24 cellular contexts compared by ENCODE assay signal in the genomic region with DNA sequence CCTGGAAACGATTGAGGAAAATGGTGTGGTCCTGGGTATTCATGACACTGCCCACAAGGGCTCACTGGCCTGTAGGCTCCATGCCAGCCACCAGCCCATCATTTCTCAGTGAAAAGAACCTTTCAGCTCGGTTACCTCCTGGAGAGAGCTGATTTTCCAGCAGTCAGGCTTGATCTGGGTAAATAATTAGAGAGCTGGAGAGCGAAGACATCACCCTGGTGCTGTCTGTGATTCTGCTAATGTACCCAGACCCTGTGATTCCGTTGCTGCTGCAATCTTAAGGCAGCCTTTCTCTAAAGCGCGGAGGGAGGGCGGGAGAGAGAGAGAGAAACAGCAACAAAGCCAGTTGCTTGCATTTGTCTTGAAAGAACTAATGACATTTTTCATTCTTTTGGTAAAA.
DNase-seq lines count a peak whose midpoint lies in the region; FAIRE-seq and TF ChIP-seq lines count a peak whose summit lies in the region.
"Had no signal": no experiment of that assay in that cellular context is flagged by ENCODE, and none has a peak within 500 bp of the region (broad histone marks: within the 10 kb centered on the region; RNA-seq: fewer than 3 reads in every experiment).

No MANE protein-coding gene starts in this region.

- TF ChIP-seq EP300 in H1 (IDR thresholded peaks at IDR 0.05; ENCODE audit: borderline replicate concordance in 1 of 2, low read depth in 2 of 2, low read length in 2 of 2), result no peak

- H3K18ac ChIP-seq in H1 (ENCODE audit: extremely low read depth, low read length), result peak overlapping the region; percentile 62; the same call in 1 of the 2 replicates

- H3K79me1 ChIP-seq in H1 (ENCODE audit: low read depth, low read length), result no peaks in the 10 kb centered on the region

- H2AFZ ChIP-seq in H1 (ENCODE audit: low read length), result peak overlapping the region; percentile 47; the same call in 1 of the 2 replicates
- H2AFZ ChIP-seq: parathyroid adenoma had no signal

- peaks cover 3 to 20% (median 16%) of the 10 kb centered on the region in 4 experiments; a peak in 6 of 7 replicates for H3K27me3 ChIP-seq in H1 (replicated peaks in 1 of 4; ENCODE audit: control insufficient read depth in 3 of 4, extremely low read depth in 1 of 4, insufficient read depth in 3 of 4, low read length in 3 of 4)
- H3K27me3 ChIP-seq: brain microvascular endothelial cell had no signal

- H4K91ac ChIP-seq in H1 (replicated peaks; ENCODE audit: insufficient read length, low read length), result no peak overlapping the region

- WGBS in H1 (ENCODE audit: extremely low coverage in 1 of 2, insufficient coverage in 1 of 2, insufficient read length in 1 of 2, insufficient replicate concordance in 2 of 2, low coverage in 1 of 2, low lambda C conversion rate in 2 of 2, missing lambda C conversion rate in 1 of 2), 2 experiments, result 21% methylated on average over 7 of the region's 7 CpGs; no CpG with 5 or more reads in 1 of the 2 experiments

- peaks cover 2% of the 10 kb centered on the region; the same call in 1 of the 2 replicates for H3K23me2 ChIP-seq in H1 (ENCODE audit: low read depth, low read length)

- CTCF ChIA-PET in H1 (lab: Charles Lee; ENCODE audit: partially characterized antibody), result interaction anchor here (0.6 to 1.5 kb wide), 8 partner anchors 14 to 171 kb away, joined by 3 to 7 read pairs (median 4); no protein-coding TSS in a partner anchor

- H3K79me2 ChIP-seq in H1 (ENCODE audit: control insufficient read depth in 1 of 2, insufficient read depth in 2 of 2, low read length in 2 of 2), result no peaks in the 10 kb centered on the region
- H3K79me2 ChIP-seq: parathyroid adenoma had no signal

- H3K14ac ChIP-seq in H1 (ENCODE audit: insufficient read length), result no peak overlapping the region

- no peaks in the 10 kb centered on the region for H3K9me3 ChIP-seq in H1 (ENCODE audit: insufficient read depth in 2 of 2, low read depth in 1 of 2, low read length in 1 of 2)
- H3K9me3 ChIP-seq: heart left ventricle, lower lobe of right lung, tibial artery had no signal

- H3K56ac ChIP-seq in H1 (replicated peaks; ENCODE audit: insufficient read length, low read depth, low read length), result no peak overlapping the region

- H4K20me1 ChIP-seq in H1 (replicated peaks in 1 of 2; ENCODE audit: control insufficient read depth in 1 of 2, insufficient read depth in 2 of 2, low read length in 2 of 2), result no peaks in the 10 kb centered on the region

- no peak overlapping the region for H3K4ac ChIP-seq in H1 (replicated peaks; ENCODE audit: insufficient read length, low read depth, low read length)

- FAIRE-seq in H1 (lab: Jason Lieb, UNC), result peak; percentile 7
- FAIRE-seq: GM12878, GM19239, TTC549 had no signal

- TF ChIP-seq POLR2A in H1 (IDR thresholded peaks at IDR 0.05; ENCODE audit: control extremely low read depth in 1 of 2, low read depth in 2 of 2, low read length in 2 of 2), result no peak

- H3K4me3 ChIP-seq in H1 (ENCODE audit: extremely low read depth in 1 of 4, insufficient read depth in 2 of 4, low read depth in 3 of 4, low read length in 4 of 4), result peak overlapping the region in 1 of 4 experiments; percentile 16; a peak in 1 of 8 replicates
- H3K4me3 ChIP-seq: coronary artery, GM12878, heart left ventricle, lower lobe of right lung, tibial artery had no signal

- TF ChIP-seq RAD21 in H1 (IDR thresholded peaks at IDR 0.05 in 1 of 2, conservative IDR thresholded peaks at IDR 0.05 in 1 of 2; ENCODE audit: low read depth in 2 of 2, low read length in 2 of 2), result no peak

- H3K4me1 ChIP-seq in H1 (replicated peaks in 1 of 4; ENCODE audit: control insufficient read depth in 3 of 4, insufficient read depth in 4 of 4, low read length in 3 of 4), result peaks cover 6 to 18% (median 17%) of the 10 kb centered on the region in 4 experiments; a peak in 6 of 7 replicates
- H3K4me1 ChIP-seq: parathyroid adenoma had no signal

- POLR2A ChIA-PET in H1 (lab: Charles Lee; ENCODE audit: partially characterized antibody), result interaction anchor here (0.6 to 1.5 kb wide), 6 partner anchors 8 to 1298 kb away, joined by 3 to 6 read pairs (median 4); no protein-coding TSS in a partner anchor

- peak overlapping the region; percentile 12; the same call in 1 of the 2 replicates for H2BK12ac ChIP-seq in H1 (ENCODE audit: low read depth, low read length)

- no peak overlapping the region for H3K23ac ChIP-seq in H1 (ENCODE audit: insufficient read length)

- no peak overlapping the region for H2BK20ac ChIP-seq in H1 (ENCODE audit: low read length)

- peak; percentile 41 for DNase-seq in Ammon's horn (ENCODE audit: low spot score)
- peak; percentile 21 for DNase-seq in NCI-H146 treated with DMSO at 0.1 percent for 48 hours (lab: John Stamatoyannopoulos, UW; ENCODE audit: unreplicated experiment)
- DNase-seq in H1 (ENCODE audit: low read depth in 1 of 2, low spot score in 2 of 2), result no peak
- DNase-seq in myocyte (ENCODE audit: low read depth), result peak; percentile 58
- no peak for DNase-seq in ACHN
- no peak for DNase-seq in NCI-H526 treated with DMSO at 0.1 percent for 48 hours (lab: John Stamatoyannopoulos, UW)
- no peak for DNase-seq in G401 (ENCODE audit: low spot score)
- no peak for DNase-seq in H4 (ENCODE audit: low spot score)
- DNase-seq: activated CD4-positive, alpha-beta T cell treated with anti-CD3 and anti-CD28 coated beads for 4 hours; activated naive CD8-positive, alpha-beta T cell treated with anti-CD3 and anti-CD28 coated beads for 36 hours; brain microvascular endothelial cell; heart left ventricle; KG1; lower lobe of right lung; naive B cell; NCI-H2081 treated with DMSO at 0.1 percent for 48 hours; NCI-H69; stimulated activated naive B cell treated with anti-CD40 and anti-IgM and Interleukin-4, amounts not matched to agents 10 μg/mL and 1 μg/mL and 100 μg/mL, for 72 hours; tibial artery had no signal

- no peak for TF ChIP-seq CTCF in H1 (IDR thresholded peaks at IDR 0.05; ENCODE audit: control extremely low read depth in 1 of 3, insufficient read depth in 1 of 3, low read depth in 1 of 3, low read length in 3 of 3)

- H3K36me3 ChIP-seq in H1 (ENCODE audit: control insufficient read depth in 2 of 4, insufficient read depth in 4 of 4, low read length in 3 of 4), result no peaks in the 10 kb centered on the region
- H3K36me3 ChIP-seq: brain microvascular endothelial cell, heart left ventricle, lower lobe of right lung, tibial artery had no signal

- no peak overlapping the region for H4K5ac ChIP-seq in H1 (ENCODE audit: insufficient read length, low read depth, low read length)

- in situ Hi-C loops in ACHN (cut with HindIII; ENCODE audit: low pct_ligation_motif_present, low pct_unique_long_range_greater_than_20kb, low sequenced_read_pairs) (no loop called here), G401 (cut with HindIII; ENCODE audit: low sequenced_read_pairs) (no loop called here)

- H4K8ac ChIP-seq in H1 (ENCODE audit: extremely low read depth, insufficient read depth, low read length), result no peak overlapping the region

- H2AK5ac ChIP-seq in H1 (ENCODE audit: low read depth, low read length), result no peak overlapping the region

- H2BK5ac ChIP-seq in H1 (ENCODE audit: low read depth, low read length), result no peak overlapping the region

- no peak overlapping the region; a peak in 1 of 7 replicates for H3K9ac ChIP-seq in H1 (replicated peaks in 1 of 4; ENCODE audit: extremely low read depth in 1 of 4, low read depth in 3 of 4, low read length in 3 of 4)
- H3K9ac ChIP-seq: parathyroid adenoma had no signal

- H2BK15ac ChIP-seq in H1 (ENCODE audit: low read length), result no peak overlapping the region

- H3K27ac ChIP-seq in H1 (ENCODE audit: low read depth, low read length), result no peak overlapping the region
- H3K27ac ChIP-seq: brain microvascular endothelial cell, coronary artery, heart left ventricle, lower lobe of right lung, parathyroid adenoma, tibial artery had no signal

- no peak overlapping the region for H2BK120ac ChIP-seq in H1 (replicated peaks; ENCODE audit: low read depth, low read length)

- H3K4me2 ChIP-seq in H1 (ENCODE audit: insufficient read depth in 1 of 2, low read depth in 2 of 2, low read length in 2 of 2), result peak overlapping the region; percentile 43 to 92

TF ChIP-seq in H1, 55 proteins besides CTCF, POLR2A, EP300 and RAD21:
- no peak for TF ChIP-seq RBBP5 (IDR thresholded peaks at IDR 0.05; ENCODE audit: borderline replicate concordance, low read depth, low read length)
- TF ChIP-seq EGR1 (IDR thresholded peaks at IDR 0.05; ENCODE audit: borderline replicate concordance, low read depth, low read length), result no peak
- TF ChIP-seq PHF8 (conservative IDR thresholded peaks at IDR 0.05; ENCODE audit: low read depth, low read length), result no peak
- no peak for TF ChIP-seq TAF7 (optimal IDR thresholded peaks at IDR 0.05; ENCODE audit: borderline replicate concordance, low read depth, low read length)
- TF ChIP-seq BRCA1 (IDR thresholded peaks at IDR 0.05; ENCODE audit: low read depth, low read length), result no peak
- TF ChIP-seq SP1 (IDR thresholded peaks at IDR 0.05; ENCODE audit: low read depth, low read length), result no peak
- no peak for TF ChIP-seq SUZ12 (IDR thresholded peaks at IDR 0.05; ENCODE audit: low read length)
- no peak for TF ChIP-seq JUN (IDR thresholded peaks at IDR 0.05; ENCODE audit: low read depth, low read length)
- TF ChIP-seq SRF (IDR thresholded peaks at IDR 0.05; ENCODE audit: low read depth, low read length), result no peak
- no peak for TF ChIP-seq YY1 (IDR thresholded peaks at IDR 0.05; ENCODE audit: low read depth, low read length)
- TF ChIP-seq SP4 (IDR thresholded peaks at IDR 0.05; ENCODE audit: low read length), result no peak
- no peak for TF ChIP-seq JUND (IDR thresholded peaks at IDR 0.05; ENCODE audit: low read length)
- TF ChIP-seq GABPA (IDR thresholded peaks at IDR 0.05; ENCODE audit: borderline replicate concordance, insufficient read depth, low read length), result no peak
- no peak for TF ChIP-seq CREB1 (IDR thresholded peaks at IDR 0.05)

Comparison
In these comparisons a context has a peak if more than half of its experiments do, and no peak if none do; other contexts are left out.
1. DNase-seq: peak in Ammon's horn (single experiment), NCI-H146 treated with DMSO at 0.1 percent for 48 hours (single experiment) and myocyte (single experiment); none in H1 (0 of 2), ACHN (single experiment), NCI-H526 treated with DMSO at 0.1 percent for 48 hours (single experiment), G401 (single experiment) and H4 (single experiment).